Comparison of ENCODE assay signal across 7 cellular contexts in the genomic region with DNA sequence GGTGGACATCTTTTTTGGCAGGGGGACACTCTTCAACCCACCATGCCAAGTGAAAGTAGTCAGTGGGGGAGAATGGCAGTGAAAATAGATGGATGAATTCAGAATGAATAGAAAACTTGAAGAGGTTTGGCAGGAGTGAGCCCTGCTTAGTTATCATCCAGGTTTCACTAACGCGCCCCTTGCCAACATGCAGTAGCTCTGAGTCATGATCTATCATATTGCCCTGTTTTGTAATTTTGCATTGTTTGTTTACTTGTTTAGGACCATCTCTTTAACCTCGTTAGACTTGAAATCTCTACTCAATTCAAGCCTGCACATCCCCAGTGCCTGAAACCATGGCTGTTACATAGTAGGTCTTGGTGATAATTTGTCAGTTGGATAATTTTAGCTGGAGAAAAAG.
"Had no signal": no experiment of that assay in that cellular context is flagged by ENCODE, and none has a peak within 500 bp of the region (broad histone marks: within the 10 kb centered on the region; RNA-seq: fewer than 3 reads in every experiment).

No MANE protein-coding gene starts in this region.

- H3K27ac Mint-ChIP-seq: IgD-negative memory B cell had no signal

- ATAC-seq: HepG2, K562 had no signal

- DNase-seq: IMR-90, KBM-7, KG1 had no signal

- H3K27ac ChIP-seq: HL-60 had no signal

- H3K4me3 Mint-ChIP-seq: IgD-negative memory B cell had no signal

- H3K27me3 Mint-ChIP-seq: IgD-negative memory B cell had no signal

- H3K4me3 ChIP-seq: K562 had no signal

- H3K4me1 Mint-ChIP-seq: IgD-negative memory B cell had no signal

- H3K36me3 Mint-ChIP-seq: IgD-negative memory B cell had no signal
